27 cellular contexts compared by ENCODE assay signal in the genomic region with DNA sequence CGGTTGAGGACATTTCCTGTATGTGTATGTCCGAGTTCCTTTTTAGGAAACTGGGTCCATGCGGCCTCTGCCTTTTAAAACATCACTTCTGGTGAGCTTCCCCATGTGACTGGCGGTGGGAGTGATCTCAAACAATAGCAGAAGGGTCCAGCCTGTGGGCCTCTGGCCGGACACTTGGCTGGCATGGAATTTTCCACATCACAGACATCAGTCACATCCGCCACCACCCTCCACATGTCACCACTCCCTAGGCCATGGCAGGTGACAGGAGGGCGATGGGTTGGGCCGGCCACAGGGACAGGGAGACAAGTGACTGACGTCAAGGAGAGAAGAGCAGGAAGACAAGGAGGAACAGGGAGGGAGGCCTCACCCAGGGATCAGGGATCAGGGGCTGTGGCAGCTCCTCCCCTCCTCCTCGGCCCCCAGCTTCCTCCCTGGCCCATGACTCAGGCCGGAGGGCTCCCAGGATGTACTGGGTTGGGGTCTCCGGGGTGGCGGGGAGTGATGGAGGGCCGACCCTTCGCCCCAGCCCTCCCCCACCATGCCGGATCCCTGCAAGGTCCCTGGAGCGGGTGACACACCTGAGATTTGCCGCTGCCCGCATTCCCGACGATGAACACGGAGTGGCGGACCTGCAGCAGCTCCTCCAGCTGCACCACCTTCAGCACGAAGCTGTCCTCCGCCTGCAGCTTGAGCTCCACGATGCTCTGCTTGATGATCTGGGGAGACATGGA.
DNase-seq lines count a peak whose midpoint lies in the region; ATAC-seq and TF ChIP-seq lines count a peak whose summit lies in the region.
"Had no signal": no experiment of that assay in that cellular context is flagged by ENCODE, and none has a peak within 500 bp of the region (broad histone marks: within the 10 kb centered on the region; RNA-seq: fewer than 3 reads in every experiment).

No MANE protein-coding gene starts in this region.

- H3K9ac ChIP-seq in BLaER1 treated with 17β-estradiol and CSF1 and Interleukin-3, amounts not matched to agents 10 nM and 100 nM, result no peak overlapping the region; a peak in 1 of 22 replicates
- H3K9ac ChIP-seq in neuronal stem cell (ENCODE audit: low read depth, low read length, poor library complexity) (peak overlapping the region; percentile 65), SK-N-SH (no peak overlapping the region)

- no peaks in the 10 kb centered on the region for H3K36me3 ChIP-seq in BLaER1 treated with 17β-estradiol and CSF1 and Interleukin-3, amounts not matched to agents 10 nM and 100 nM
- no peaks in the 10 kb centered on the region for H3K36me3 ChIP-seq in gastroesophageal sphincter
- no peaks in the 10 kb centered on the region for H3K36me3 ChIP-seq in neuronal stem cell (replicated peaks in 1 of 2; ENCODE audit: control insufficient read depth in 2 of 2, insufficient read depth in 2 of 2, low read length in 2 of 2)
- no peaks in the 10 kb centered on the region for H3K36me3 ChIP-seq in SK-N-SH (replicated peaks in 1 of 2; ENCODE audit: control insufficient read depth in 1 of 2, insufficient read depth in 2 of 2, low read length in 1 of 2)
- H3K36me3 ChIP-seq in uterus, result no peaks in the 10 kb centered on the region
- H3K36me3 ChIP-seq: sigmoid colon, SJCRH30, tibial nerve had no signal

- peak; percentile 20 for ATAC-seq in gastroesophageal sphincter
- ATAC-seq in activated T-cell treated with anti-CD3 and anti-CD28 coated beads, Interleukin-2, amount 50 U/mL, for 4 hours, result no peak
- ATAC-seq: activated CD4-positive, alpha-beta T cell treated with anti-CD3 and anti-CD28 coated beads for 36 hours; foreskin keratinocyte; GM12878 had no signal

- H3K79me1 ChIP-seq in neuronal stem cell (ENCODE audit: low read depth, low read length), result no peaks in the 10 kb centered on the region

- H4K91ac ChIP-seq in neuronal stem cell (ENCODE audit: low read depth, low read length, poor library complexity), result no peak overlapping the region

- no peaks in the 10 kb centered on the region for H3K9me3 Mint-ChIP-seq in activated T-cell treated with anti-CD3 and anti-CD28 coated beads, Interleukin-2, amount 50 U/mL, for 4 hours
- H3K9me3 Mint-ChIP-seq: immature natural killer cell; stimulated activated naive CD8-positive, alpha-beta T cell treated with anti-CD3 and anti-CD28 coated beads, Interleukin-15, Interleukin-2, amounts not matched to agents 100 ng/mL and 50 ng/mL, for 24 hours had no signal

- H3F3A ChIP-seq in SK-N-SH (replicated peaks; ENCODE audit: insufficient read depth), result no peaks in the 10 kb centered on the region

- peak overlapping the region in 7 of 11 experiments; percentile 3 to 45 (median 33); a peak in 13 of 22 replicates for H3K27ac ChIP-seq in BLaER1 treated with 17β-estradiol and CSF1 and Interleukin-3, amounts not matched to agents 10 nM and 100 nM
- H3K27ac ChIP-seq in angular gyrus (ENCODE audit: low read depth, low read length) (peak overlapping the region; percentile 49), gastroesophageal sphincter (no peak overlapping the region), neuronal stem cell (replicated peaks; ENCODE audit: low read length) (no peak overlapping the region), SK-N-SH (ENCODE audit: low read depth in 2 of 2, low read length in 1 of 2) (no peak overlapping the region), uterus (no peak overlapping the region)
- H3K27ac ChIP-seq: foreskin keratinocyte, PC-9, sigmoid colon, SJCRH30, tibial nerve had no signal

- no peaks in the 10 kb centered on the region for H3K4me1 Mint-ChIP-seq in activated T-cell treated with anti-CD3 and anti-CD28 coated beads, Interleukin-2, amount 50 U/mL, for 4 hours (ENCODE audit: low read depth)
- H3K4me1 Mint-ChIP-seq: activated CD4-positive, alpha-beta T cell treated with anti-CD3 and anti-CD28 coated beads for 36 hours; B cell; immature natural killer cell had no signal

- CTCF ChIA-PET in SK-N-SH (lab: Yijun Ruan, JAX), result interaction anchor here (0.9 to 12.1 kb wide), 6 partner anchors 133 to 477 kb away, joined by 3 to 351 read pairs (median 4); no protein-coding TSS in a partner anchor

- POLR2A ChIA-PET in SK-N-SH (lab: Yijun Ruan, JAX), result no interaction called here

- H3K4me3 ChIP-seq in BLaER1 treated with 17β-estradiol and CSF1 and Interleukin-3, amounts not matched to agents 10 nM and 100 nM, result no peak overlapping the region
- H3K4me3 ChIP-seq in gastroesophageal sphincter (no peak overlapping the region), neuronal stem cell (ENCODE audit: low read length in 2 of 2) (peak overlapping the region in 1 of 2 donors; percentile 45), SK-N-SH (ENCODE audit: low read depth in 2 of 2, low read length in 1 of 2) (no peak overlapping the region), uterus (no peak overlapping the region)
- H3K4me3 ChIP-seq: GM12878, PC-9, sigmoid colon, SJCRH30, tibial nerve had no signal

- H3K79me2 ChIP-seq in SK-N-SH (ENCODE audit: insufficient read depth), result no peaks in the 10 kb centered on the region

- intact Hi-C loops in uterus (cut with DNase I; ENCODE audit: low total_unique reads), result no loop called here

- no peak for DNase-seq in neuronal stem cell (ENCODE audit: low spot score)
- DNase-seq in SK-N-SH, result no peak
- DNase-seq in activated T-cell treated with anti-CD3 and anti-CD28 coated beads, Interleukin-2, amount 50 U/mL, for 4 hours, result no peak
- no peak for DNase-seq in uterus
- DNase-seq in cerebellum (ENCODE audit: low spot score), result no peak
- DNase-seq: activated CD4-positive, alpha-beta T cell treated with anti-CD3 and anti-CD28 coated beads for 36 hours; activated naive CD4-positive, alpha-beta T cell treated with anti-CD3 and anti-CD28 coated beads, Interleukin-2, amount 50 U/mL, for 16 hours; amygdala; DND-41; foreskin keratinocyte; hippocampal formation; immature natural killer cell; NCI-H1694; NCI-H2171; NCI-H524; NK-92 treated with Interleukin-12 subunit alpha and Interleukin-12 subunit beta, amount 100 ng/mL, for 24 hours; PC-9; sigmoid colon; SJCRH30; T-helper 1 cell had no signal

- H3K4me3 Mint-ChIP-seq in activated T-cell treated with anti-CD3 and anti-CD28 coated beads, Interleukin-2, amount 50 U/mL, for 4 hours, result no peak overlapping the region
- H3K4me3 Mint-ChIP-seq: activated CD4-positive, alpha-beta T cell treated with anti-CD3 and anti-CD28 coated beads for 36 hours; B cell; immature natural killer cell; stimulated activated naive CD8-positive, alpha-beta T cell treated with anti-CD3 and anti-CD28 coated beads, Interleukin-15, Interleukin-2, amounts not matched to agents 100 ng/mL and 50 ng/mL, for 24 hours had no signal

- H3K9me2 ChIP-seq in SK-N-SH, result no peaks in the 10 kb centered on the region

- peaks cover 14 to 58% (median 34%) of the 10 kb centered on the region in 10 experiments for H3K4me1 ChIP-seq in BLaER1 treated with 17β-estradiol and CSF1 and Interleukin-3, amounts not matched to agents 10 nM and 100 nM
- peaks cover 0 to 7% (median 0%) of the 10 kb centered on the region in 3 donors for H3K4me1 ChIP-seq in gastroesophageal sphincter
- H3K4me1 ChIP-seq in neuronal stem cell (ENCODE audit: control insufficient read depth in 2 of 2, insufficient read depth in 1 of 2, low read depth in 1 of 2, low read length in 2 of 2), result peaks cover 4 to 7% of the 10 kb centered on the region in 2 donors
- H3K4me1 ChIP-seq in SK-N-SH (ENCODE audit: control insufficient read depth in 1 of 2, insufficient read depth in 2 of 2, low read depth in 1 of 2, low read length in 1 of 2), result peaks cover 0 to 11% of the 10 kb centered on the region in 2 experiments; a peak in 1 of 4 replicates
- no peaks in the 10 kb centered on the region for H3K4me1 ChIP-seq in uterus
- H3K4me1 ChIP-seq: foreskin keratinocyte, sigmoid colon, tibial nerve had no signal

- no peak overlapping the region for H3K14ac ChIP-seq in neuronal stem cell (ENCODE audit: low read length)

- no peak for TF ChIP-seq POLR2A in gastroesophageal sphincter (IDR thresholded peaks at IDR 0.05)
- no peak for TF ChIP-seq POLR2A in uterus (IDR thresholded peaks at IDR 0.05)

- H3K18ac ChIP-seq in neuronal stem cell (ENCODE audit: low read length), result peak overlapping the region; percentile 0

- H2BK120ac ChIP-seq in neuronal stem cell (ENCODE audit: low read depth, low read length), result no peak overlapping the region

- TF ChIP-seq EP300 in gastroesophageal sphincter (IDR thresholded peaks at IDR 0.05) (no peak), SK-N-SH (IDR thresholded peaks at IDR 0.05; ENCODE audit: borderline replicate concordance in 1 of 2, low read depth in 1 of 2, low read length in 1 of 2) (no peak)

- no peak overlapping the region for H2BK5ac ChIP-seq in neuronal stem cell (ENCODE audit: low read length)

- H2AFZ ChIP-seq in neuronal stem cell (ENCODE audit: low read length) (peak overlapping the region; percentile 61), SK-N-SH (ENCODE audit: low read depth) (no peak overlapping the region)
- H2AFZ ChIP-seq: PC-9 had no signal

- peak overlapping the region; percentile 42 for H2BK15ac ChIP-seq in neuronal stem cell (ENCODE audit: low read length)

- no peak overlapping the region for H2BK12ac ChIP-seq in neuronal stem cell (ENCODE audit: low read length)

- H3K4ac ChIP-seq in neuronal stem cell (ENCODE audit: low read length), result no peak overlapping the region

- no peaks in the 10 kb centered on the region for H3K36me3 Mint-ChIP-seq in activated T-cell treated with anti-CD3 and anti-CD28 coated beads, Interleukin-2, amount 50 U/mL, for 4 hours (ENCODE audit: insufficient read depth)
- H3K36me3 Mint-ChIP-seq: immature natural killer cell had no signal

- no peak for TF ChIP-seq RAD21 in SK-N-SH (IDR thresholded peaks at IDR 0.05; ENCODE audit: low read length)

- H4K20me1 ChIP-seq in BLaER1 treated with 17β-estradiol and CSF1 and Interleukin-3, amounts not matched to agents 10 nM and 100 nM, result no peaks in the 10 kb centered on the region
- no peaks in the 10 kb centered on the region for H4K20me1 ChIP-seq in SK-N-SH (ENCODE audit: insufficient read depth)

- TF ChIP-seq CTCF in gastroesophageal sphincter (IDR thresholded peaks at IDR 0.05), result no peak
- no peak for TF ChIP-seq CTCF in SK-N-SH (IDR thresholded peaks at IDR 0.05)
- TF ChIP-seq CTCF in uterus (IDR thresholded peaks at IDR 0.05), result no peak

- H3K27me3 Mint-ChIP-seq in activated T-cell treated with anti-CD3 and anti-CD28 coated beads, Interleukin-2, amount 50 U/mL, for 4 hours (ENCODE audit: low read depth), result no peaks in the 10 kb centered on the region
- H3K27me3 Mint-ChIP-seq: activated CD4-positive, alpha-beta T cell treated with anti-CD3 and anti-CD28 coated beads for 36 hours; stimulated activated naive CD8-positive, alpha-beta T cell treated with anti-CD3 and anti-CD28 coated beads, Interleukin-15, Interleukin-2, amounts not matched to agents 100 ng/mL and 50 ng/mL, for 24 hours had no signal

- peak overlapping the region; percentile 12 for H3K23ac ChIP-seq in neuronal stem cell (ENCODE audit: low read depth, low read length, poor library complexity)

- no peaks in the 10 kb centered on the region for H3K9me3 ChIP-seq in BLaER1 treated with 17β-estradiol and CSF1 and Interleukin-3, amounts not matched to agents 10 nM and 100 nM (replicated peaks in 1 of 11)
- H3K9me3 ChIP-seq in gastroesophageal sphincter (no peaks in the 10 kb centered on the region), neuronal stem cell (replicated peaks in 1 of 2; ENCODE audit: control insufficient read depth in 2 of 2, insufficient read depth in 1 of 2, low read depth in 1 of 2, low read length in 2 of 2) (no peaks in the 10 kb centered on the region), SK-N-SH (no peaks in the 10 kb centered on the region), uterus (no peaks in the 10 kb centered on the region)
- H3K9me3 ChIP-seq: sigmoid colon, SJCRH30, tibial nerve had no signal

- H3K4me2 ChIP-seq in BLaER1 treated with 17β-estradiol and CSF1 and Interleukin-3, amounts not matched to agents 10 nM and 100 nM, result peak overlapping the region; percentile 8 to 76 (median 56); a peak in 20 of 22 replicates
- H3K4me2 ChIP-seq in neuronal stem cell (ENCODE audit: insufficient read depth, low read length, poor library complexity, severe bottlenecking) (no peak overlapping the region), SK-N-SH (no peak overlapping the region)
- H3K4me2 ChIP-seq: PC-9 had no signal

- H3K27me3 ChIP-seq in BLaER1 treated with 17β-estradiol and CSF1 and Interleukin-3, amounts not matched to agents 10 nM and 100 nM, result no peaks in the 10 kb centered on the region
- no peaks in the 10 kb centered on the region for H3K27me3 ChIP-seq in gastroesophageal sphincter
- H3K27me3 ChIP-seq in neuronal stem cell (ENCODE audit: control insufficient read depth in 3 of 3, insufficient read depth in 3 of 3, low read depth in 1 of 3, low read length in 3 of 3), result peaks cover 0 to 30% (median 0%) of the 10 kb centered on the region in 3 experiments
- no peaks in the 10 kb centered on the region for H3K27me3 ChIP-seq in SK-N-SH (ENCODE audit: insufficient read depth)
- no peaks in the 10 kb centered on the region for H3K27me3 ChIP-seq in uterus
- H3K27me3 ChIP-seq: foreskin keratinocyte, sigmoid colon, SJCRH30 had no signal

- H2AK5ac ChIP-seq in neuronal stem cell (ENCODE audit: low read depth, low read length), result no peak overlapping the region

- H4K8ac ChIP-seq in neuronal stem cell (ENCODE audit: low read depth, low read length), result no peak overlapping the region

- 68 to 77% methylated on average over 4 to 5 of the region's 26 CpGs for WGBS in gastroesophageal sphincter (ENCODE audit: low coverage in 1 of 2), 2 donors
- no CpG with 5 or more reads among the region's 26 CpGs for WGBS in neuronal stem cell (ENCODE audit: extremely low coverage in 2 of 2, insufficient read length in 2 of 2, insufficient replicate concordance in 1 of 2), 2 donors
- WGBS in SK-N-SH (ENCODE audit: low lambda C conversion rate), result 82% methylated on average over 24 of the region's 26 CpGs

Comparison
In these comparisons a context has a peak if more than half of its experiments do, and no peak if none do; other contexts are left out.
1. H3K27ac ChIP-seq: peak in BLaER1 treated with 17β-estradiol and CSF1 and Interleukin-3, amounts not matched to agents 10 nM and 100 nM (7 of 11) and angular gyrus (single experiment); none in gastroesophageal sphincter (0 of 4), neuronal stem cell (single experiment), SK-N-SH (0 of 2) and uterus (0 of 2).
2. H3K4me2 ChIP-seq: peak in BLaER1 treated with 17β-estradiol and CSF1 and Interleukin-3, amounts not matched to agents 10 nM and 100 nM (11 of 11); none in neuronal stem cell (single experiment) and SK-N-SH (single experiment).